ENCODE assay signal across 19 cellular contexts in the genomic region with DNA sequence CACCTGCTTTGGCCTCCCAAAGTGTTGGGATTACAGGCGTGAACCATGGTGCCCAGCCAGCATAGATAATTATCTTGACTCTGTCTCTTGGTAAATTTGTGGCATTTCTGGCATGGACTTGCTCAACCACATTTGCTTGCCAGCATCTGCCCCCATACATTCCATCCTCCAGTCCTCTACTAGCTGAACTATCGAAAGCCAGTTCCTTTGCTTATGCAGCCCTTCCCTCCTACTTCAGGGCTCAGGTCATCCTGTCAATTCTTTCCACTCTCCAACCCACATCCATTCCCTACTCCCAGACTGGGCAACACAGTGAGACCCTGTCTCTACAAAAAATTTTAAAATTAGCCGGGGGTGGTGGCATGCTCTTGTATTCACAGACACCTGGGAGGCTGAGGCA. TPM values are rescaled to one million over a fixed set of nuclear protein-coding genes. Genes with fewer than 3 reads are reported as not detected.
DNase-seq lines count a peak whose midpoint lies in the region; ATAC-seq and TF ChIP-seq lines count a peak whose summit lies in the region.
"Had no signal": no experiment of that assay in that cellular context is flagged by ENCODE, and none has a peak within 500 bp of the region (broad histone marks: within the 10 kb centered on the region; RNA-seq: fewer than 3 reads in every experiment).

No MANE protein-coding gene starts in this region.

- H4K91ac ChIP-seq in IMR-90 (ENCODE audit: insufficient read depth, low read depth, low read length) (no peak overlapping the region), mesenchymal stem cell (ENCODE audit: low read length) (no peak overlapping the region)

- H3K4ac ChIP-seq in IMR-90 (ENCODE audit: low read depth, low read length) (no peak overlapping the region), mesenchymal stem cell (ENCODE audit: low read depth in 1 of 2, low read length in 2 of 2) (no peak overlapping the region)

- TF ChIP-seq POLR2A in IMR-90 (IDR thresholded peaks at IDR 0.05; ENCODE audit: low read depth, low read length): no peak
- TF ChIP-seq POLR2A in stomach (IDR thresholded peaks at IDR 0.05): no peak

- H4K20me1 ChIP-seq in IMR-90 (ENCODE audit: insufficient read depth, low read length): no peaks in the 10 kb centered on the region

- peak overlapping the region; percentile 23 for H2AK9ac ChIP-seq in IMR-90 (replicated peaks; ENCODE audit: low read depth, low read length, poor library complexity)

- H2BK5ac ChIP-seq in IMR-90 (ENCODE audit: low read depth, low read length, poor library complexity, severe bottlenecking) (no peak overlapping the region), mesenchymal stem cell (ENCODE audit: low read depth, low read length, poor library complexity, severe bottlenecking) (no peak overlapping the region)

- no peak overlapping the region for H2BK20ac ChIP-seq in IMR-90 (ENCODE audit: low read depth, low read length)

- H2BK15ac ChIP-seq in IMR-90 (ENCODE audit: low read depth, low read length) (no peak overlapping the region), mesenchymal stem cell (ENCODE audit: low read depth, poor library complexity, severe bottlenecking) (no peak overlapping the region)

- H3K14ac ChIP-seq in IMR-90 (replicated peaks; ENCODE audit: low read depth, low read length) (no peak overlapping the region), mesenchymal stem cell (ENCODE audit: low read length in 2 of 2) (no peak overlapping the region)

- DNase-seq in AG08395 (ENCODE audit: low spot score) (peak; percentile 38), IMR-90 (peak; percentile 44), adipocyte (ENCODE audit: low read depth) (peak; percentile 52), fibroblast of peridontal ligament (ENCODE audit: extremely low read depth) (peak; percentile 38), HuH-7.5 (ENCODE audit: low spot score) (no peak), stomach (no peak), ecto neural progenitor cell (ENCODE audit: low spot score) (no peak), mesenchymal stem cell (no peak)
- DNase-seq: activated CD4-positive, alpha-beta T cell treated with anti-CD3 and anti-CD28 coated beads, Interleukin-2, amount 10 ng/mL, durations not matched to agents 7 days and 5 days; activated naive CD8-positive, alpha-beta T cell treated with anti-CD3 and anti-CD28 coated beads, Interleukin-2, amount 10 ng/mL, durations not matched to agents 7 days and 5 days; BE2C; colonic mucosa; DMS79; endodermal cell; heart left ventricle; left ventricle myocardium inferior; NCI-H1694; NCI-H748 treated with DMSO at 0.1 percent for 48 hours had no signal

- H3K18ac ChIP-seq in IMR-90 (ENCODE audit: low read depth, low read length): no peak overlapping the region
- no peak overlapping the region for H3K18ac ChIP-seq in mesenchymal stem cell (ENCODE audit: low read depth in 1 of 2, low read length in 2 of 2)

- H3K4me3 ChIP-seq in IMR-90 (ENCODE audit: insufficient read depth, low read depth, low read length): no peak overlapping the region
- no peak overlapping the region for H3K4me3 ChIP-seq in adipocyte (ENCODE audit: low read length)
- H3K4me3 ChIP-seq in stomach: no peak overlapping the region
- H3K4me3 ChIP-seq in mesenchymal stem cell (ENCODE audit: insufficient read depth in 1 of 2, low read depth in 1 of 2, low read length in 2 of 2): no peak overlapping the region
- H3K4me3 ChIP-seq: colonic mucosa, GM23338, heart left ventricle, left ventricle myocardium inferior had no signal

- H3K27me3 ChIP-seq in IMR-90 (ENCODE audit: control insufficient read depth, insufficient read depth, low read length) (no peaks in the 10 kb centered on the region), adipocyte (replicated peaks; ENCODE audit: control insufficient read depth, insufficient read depth, low read length) (no peaks in the 10 kb centered on the region), stomach (no peaks in the 10 kb centered on the region), mesenchymal stem cell (ENCODE audit: control insufficient read depth in 1 of 2, insufficient read depth in 1 of 2, low read length in 2 of 2) (no peaks in the 10 kb centered on the region)
- H3K27me3 ChIP-seq: BE2C, colonic mucosa, heart left ventricle had no signal

- 56% methylated on average over 1 of the region's 3 CpGs; no CpG with 5 or more reads in 1 of the 2 experiments for WGBS in IMR-90 (ENCODE audit: extremely low coverage in 2 of 2, insufficient read length in 1 of 2), 2 experiments
- 87 to 93% (median 91%) methylated on average over 3 of the region's 3 CpGs for WGBS in stomach, 5 donors
- WGBS in mesenchymal stem cell: 98% methylated on average over 3 of the region's 3 CpGs

- H3K79me1 ChIP-seq in IMR-90 (ENCODE audit: low read depth in 1 of 2, low read length in 2 of 2): no peaks in the 10 kb centered on the region
- no peaks in the 10 kb centered on the region for H3K79me1 ChIP-seq in mesenchymal stem cell (replicated peaks; ENCODE audit: low read length, poor library complexity, severe bottlenecking)

- no peak for TF ChIP-seq RAD21 in IMR-90 (IDR thresholded peaks at IDR 0.05; ENCODE audit: low read length)

- intact Hi-C loops in IMR-90 (cut with micrococcal nuclease): no loop called here
- intact Hi-C loops in stomach (cut with DNase I; ENCODE audit: low total_unique reads): no loop called here

- dilution Hi-C loops in IMR-90 (cut with HindIII; ENCODE audit: low sequenced_read_pairs, unreplicated experiment): no loop called here

- CTCF ChIA-PET in IMR-90 (lab: Yijun Ruan, JAX): no interaction called here

- H3K9ac ChIP-seq in IMR-90 (ENCODE audit: low read depth, low read length): no peak overlapping the region
- H3K9ac ChIP-seq in adipocyte (ENCODE audit: low read length): no peak overlapping the region
- no peak overlapping the region for H3K9ac ChIP-seq in mesenchymal stem cell (ENCODE audit: low read length)

- H2AFZ ChIP-seq in IMR-90 (replicated peaks; ENCODE audit: low read length, poor library complexity) (no peak overlapping the region), mesenchymal stem cell (ENCODE audit: low read depth, low read length) (no peak overlapping the region)
- H2AFZ ChIP-seq: GM23338 had no signal

- BruUV-seq in IMR-90 (replicated peaks; lab: Mats Ljungman, UMichigan): no TSS peak

- H2AK5ac ChIP-seq in IMR-90 (ENCODE audit: low read depth, low read length): no peak overlapping the region; the same call in 1 of the 2 replicates
- H2AK5ac ChIP-seq in mesenchymal stem cell (ENCODE audit: low read length, severe bottlenecking): no peak overlapping the region

- H2BK120ac ChIP-seq in IMR-90 (ENCODE audit: low read depth, low read length): no peak overlapping the region
- no peak overlapping the region for H2BK120ac ChIP-seq in mesenchymal stem cell (ENCODE audit: low read depth, low read length)

- no peak overlapping the region for H4K5ac ChIP-seq in IMR-90 (ENCODE audit: low read depth, low read length)

- POLR2A ChIA-PET in IMR-90 (lab: Charles Lee; ENCODE audit: unreplicated experiment): no interaction called here

- H3K9me3 ChIP-seq in IMR-90 (ENCODE audit: control insufficient read depth, insufficient read depth, low read length) (no peaks in the 10 kb centered on the region), adipocyte (ENCODE audit: control insufficient read depth, low read length) (no peaks in the 10 kb centered on the region), stomach (no peaks in the 10 kb centered on the region), mesenchymal stem cell (ENCODE audit: control insufficient read depth, low read length) (no peaks in the 10 kb centered on the region)
- H3K9me3 ChIP-seq: BE2C, colonic mucosa, heart left ventricle, left ventricle myocardium inferior had no signal

- no peaks in the 10 kb centered on the region for H3K36me3 ChIP-seq in IMR-90 (ENCODE audit: control insufficient read depth, insufficient read depth, low read length)
- no peaks in the 10 kb centered on the region for H3K36me3 ChIP-seq in adipocyte (ENCODE audit: control insufficient read depth, insufficient read depth, low read length, severe bottlenecking)
- peaks cover 0 to 5% (median 0%) of the 10 kb centered on the region in 4 donors for H3K36me3 ChIP-seq in stomach
- H3K36me3 ChIP-seq in mesenchymal stem cell (ENCODE audit: control insufficient read depth in 1 of 2, insufficient read depth in 2 of 2, low read depth in 1 of 2, low read length in 2 of 2): no peaks in the 10 kb centered on the region
- H3K36me3 ChIP-seq: BE2C, colonic mucosa, heart left ventricle, left ventricle myocardium inferior had no signal

- ATAC-seq in IMR-90 (ENCODE audit: low read depth): peak; percentile 72
- ATAC-seq: GM23338, heart left ventricle had no signal

- in situ Hi-C loops in IMR-90 (cut with MboI; ENCODE audit: low sequenced_read_pairs): no loop called here

- no peak overlapping the region for H3K4me2 ChIP-seq in IMR-90 (ENCODE audit: low read depth, low read length)
- H3K4me2 ChIP-seq in mesenchymal stem cell (ENCODE audit: low read length, poor library complexity, severe bottlenecking): no peak overlapping the region
- H3K4me2 ChIP-seq: GM23338 had no signal

- no peak overlapping the region for H2BK12ac ChIP-seq in mesenchymal stem cell (ENCODE audit: low read length in 2 of 2)

- no peak for TF ChIP-seq CTCF in IMR-90 (conservative IDR thresholded peaks at IDR 0.05; ENCODE audit: low read depth, low read length)
- no peak for TF ChIP-seq CTCF in stomach (IDR thresholded peaks at IDR 0.05)

- no peak overlapping the region for H3K56ac ChIP-seq in IMR-90 (ENCODE audit: extremely low read depth, insufficient read depth, low read length)

- H3K27ac ChIP-seq in IMR-90 (ENCODE audit: insufficient read depth, low read length): no peak overlapping the region
- no peak overlapping the region for H3K27ac ChIP-seq in stomach
- no peak overlapping the region for H3K27ac ChIP-seq in mesenchymal stem cell (ENCODE audit: low read length, poor library complexity, severe bottlenecking)
- H3K27ac ChIP-seq: colonic mucosa, heart left ventricle, left ventricle myocardium inferior had no signal

- no peaks in the 10 kb centered on the region for H3K9me1 ChIP-seq in IMR-90 (ENCODE audit: insufficient read depth, low read length)

- no peak for TF ChIP-seq EP300 in stomach (IDR thresholded peaks at IDR 0.05)

- no peak overlapping the region for H4K8ac ChIP-seq in IMR-90 (ENCODE audit: low read depth in 2 of 2, low read length in 2 of 2)
- no peak overlapping the region for H4K8ac ChIP-seq in mesenchymal stem cell (ENCODE audit: low read length)

- H3K4me1 ChIP-seq in IMR-90 (ENCODE audit: control insufficient read depth, insufficient read depth, low read length) (no peaks in the 10 kb centered on the region), adipocyte (ENCODE audit: control insufficient read depth, insufficient read depth, low read length) (peaks cover 19% of the 10 kb centered on the region), stomach (peaks cover 0 to 7% (median 3%) of the 10 kb centered on the region in 4 donors), mesenchymal stem cell (ENCODE audit: control insufficient read depth, insufficient read depth, low read depth, low read length) (peaks cover 2% of the 10 kb centered on the region)
- H3K4me1 ChIP-seq: BE2C, colonic mucosa had no signal

- H3K23ac ChIP-seq in IMR-90 (ENCODE audit: low read depth, low read length) (no peak overlapping the region), mesenchymal stem cell (ENCODE audit: low read length in 2 of 2) (no peak overlapping the region)

RNA-seq across cellular contexts. Expression of gene UQCRHL, which starts 13.0 kb away (rescaled TPM):
- total RNA-seq in IMR-90 (2012; rRNA removed): 1.4 and 2.8 TPM in 2 replicates
- polyA plus RNA-seq in IMR-90 (2012; rRNA removed): 2.4 and 2.6 TPM in 2 replicates
- polyA plus RNA-seq in IMR-90 (2012; cell fraction: cytosol; rRNA removed): 0.44 and 0.71 TPM in 2 replicates
- 0.13 and 1.4 TPM in 2 replicates for polyA plus RNA-seq in IMR-90 (2012; cell fraction: nucleus; rRNA removed; ENCODE audit: low replicate concordance)
- total RNA-seq in stomach: 10 to 100 TPM in 1 of 5 donors, 1 to 10 TPM in 2, under 1 TPM in 1, not detected in 1; 0.58 to 11.0 (median 2.0) TPM
- 1 to 10 TPM; 2.4 to 3.4 (median 3.2) TPM for polyA plus RNA-seq in stomach
- polyA plus RNA-seq in mesenchymal stem cell (2013, experiment 1 of 2): 1.9 TPM
- polyA plus RNA-seq in mesenchymal stem cell (2013, experiment 2 of 2): 2.1 TPM

RNA-seq across cellular contexts. Expression of gene SPEN, which starts 27.0 kb away (rescaled TPM):
- 15.8 and 20.3 TPM in 2 replicates for total RNA-seq in IMR-90 (2012; rRNA removed)
- 7.6 and 9.4 TPM in 2 replicates for polyA plus RNA-seq in IMR-90 (2012; rRNA removed)
- polyA plus RNA-seq in IMR-90 (2012; cell fraction: cytosol; rRNA removed): 1.7 and 3.2 TPM in 2 replicates
- polyA plus RNA-seq in IMR-90 (2012; cell fraction: nucleus; rRNA removed; ENCODE audit: low replicate concordance): 24.4 and 38.3 TPM in 2 replicates
- 100 to 1,000 TPM in 1 of 5 donors, 10 to 100 TPM in 4; 16.8 to 114 (median 44.9) TPM for total RNA-seq in stomach
- polyA plus RNA-seq in stomach: 10 to 100 TPM in 1 of 3 donors, 1 to 10 TPM in 2; 5.6 to 14.7 (median 8.7) TPM
- polyA plus RNA-seq in mesenchymal stem cell (2013, experiment 1 of 2): 14.6 TPM
- polyA plus RNA-seq in mesenchymal stem cell (2013, experiment 2 of 2): 12.1 TPM

Comparison
In these comparisons a context has a peak if more than half of its experiments do, and no peak if none do; other contexts are left out.
1. DNase-seq: peak in AG08395 (single experiment), IMR-90 (single experiment), adipocyte (single experiment) and fibroblast of peridontal ligament (single experiment); none in HuH-7.5 (single experiment), stomach (single experiment), ecto neural progenitor cell (single experiment) and mesenchymal stem cell (single experiment).